33 cellular contexts compared by ENCODE assay signal in genomic region chr6:78744144-78744543, GRCh38.
"Had no signal": no experiment of that assay in that cellular context is flagged by ENCODE, and none has a peak within 500 bp of the region (broad histone marks: within the 10 kb centered on the region; RNA-seq: fewer than 3 reads in every experiment).

No MANE protein-coding gene starts in this region.

- H3K9me3 ChIP-seq: adrenal gland had no signal

- H3K36me3 ChIP-seq: adrenal gland, ascending aorta, brain microvascular endothelial cell, breast epithelium, cardiac muscle cell had no signal

- H3K27me3 ChIP-seq: adrenal gland, ascending aorta, body of pancreas, brain microvascular endothelial cell, breast epithelium, cardiac muscle cell had no signal

- ATAC-seq: activated naive CD4-positive, alpha-beta T cell treated with anti-CD3 and anti-CD28 coated beads, Interleukin-2, amount 50 U/mL, for 72 hours; activated naive CD8-positive, alpha-beta T cell treated with anti-CD3 and anti-CD28 coated beads, Interleukin-2, amount 50 U/mL, for 24 hours; activated T-cell treated with anti-CD3 and anti-CD28 coated beads, Interleukin-2, amount 50 U/mL, for 4 hours; activated T-cell treated with anti-CD3 and anti-CD28 coated beads, Interleukin-2, amount 50 U/mL, for 72 hours; activated T-helper 17 cell treated with anti-CD3 and anti-CD28 coated beads, Interleukin-2, amount 50 U/mL, for 72 hours; body of pancreas had no signal

- H3K27ac ChIP-seq: adrenal gland, ascending aorta, body of pancreas, brain microvascular endothelial cell, breast epithelium, cardiac muscle cell had no signal

- H3K4me3 ChIP-seq: adrenal gland, ascending aorta, body of pancreas, breast epithelium, cardiac muscle cell had no signal

- DNase-seq: activated effector memory CD4-positive, alpha-beta T cell treated with anti-CD3 and anti-CD28 coated beads, Interleukin-2, amount 50 U/mL, for 16 hours; activated effector memory CD4-positive, alpha-beta T cell treated with Interleukin-2 at 50 U/mL for 16 hours; activated gamma-delta T cell; activated gamma-delta T cell treated with Interleukin-2 at 50 U/mL for 16 hours; activated naive CD4-positive, alpha-beta T cell; activated naive CD4-positive, alpha-beta T cell treated with anti-CD3 and anti-CD28 coated beads for 36 hours; activated naive CD4-positive, alpha-beta T cell treated with anti-CD3 and anti-CD28 coated beads, Interleukin-2, amount 10 ng/mL, durations not matched to agents 7 days and 5 days; activated naive CD4-positive, alpha-beta T cell treated with anti-CD3 and anti-CD28 coated beads, Interleukin-2, amount 50 U/mL, for 16 hours; activated naive CD4-positive, alpha-beta T cell treated with Interleukin-2 at 50 U/mL for 16 hours; activated naive CD8-positive, alpha-beta T cell treated with anti-CD3 and anti-CD28 coated beads for 36 hours; activated naive CD8-positive, alpha-beta T cell treated with anti-CD3 and anti-CD28 coated beads, Interleukin-2, amount 10 ng/mL, durations not matched to agents 7 days and 5 days; activated naive CD8-positive, alpha-beta T cell treated with anti-CD3 and anti-CD28 coated beads, Interleukin-2, amount 50 U/mL, for 24 hours; activated T-cell treated with anti-CD3 and anti-CD28 coated beads, Interleukin-2, amount 50 U/mL, for 24 hours; activated T-cell treated with anti-CD3 and anti-CD28 coated beads, Interleukin-2, amount 50 U/mL, for 4 hours; activated T-cell treated with anti-CD3 and anti-CD28 coated beads, Interleukin-2, amount 50 U/mL, for 48 hours; activated T-cell treated with anti-CD3 and anti-CD28 coated beads, Interleukin-2, amount 50 U/mL, for 72 hours; adrenal gland; amniotic stem cell; amygdala; anterior cingulate cortex; aorta; body of pancreas; brain microvascular endothelial cell; caudate nucleus; central memory CD4-positive, alpha-beta T cell; cerebellar nuclear complex had no signal

- FAIRE-seq: astrocyte, bronchial epithelial cell had no signal

- H3K4me1 ChIP-seq: adrenal gland, ascending aorta, body of pancreas, breast epithelium had no signal
